In genomic region chr17:36182176-36183000, GRCh38 we compare ENCODE assay signal across 8 cellular contexts. TPM values are rescaled to one million over a fixed set of nuclear protein-coding genes. Genes with fewer than 3 reads are reported as not detected.
DNase-seq lines count a peak whose midpoint lies in the region; ATAC-seq and TF ChIP-seq lines count a peak whose summit lies in the region.

No MANE protein-coding gene starts in this region.

- H3K27ac ChIP-seq in right lobe of liver (peak overlapping the region in 2 of 3 donors; percentile 65 to 85), subcutaneous abdominal adipose tissue (ENCODE audit: low read depth, low read length) (no peak overlapping the region)

- peak overlapping the region; percentile 39 to 76 for H3K4me3 ChIP-seq in cardiac fibroblast (replicated peaks in 1 of 2; ENCODE audit: low read depth in 2 of 2, low read length in 2 of 2)
- H3K4me3 ChIP-seq in right lobe of liver, result peak overlapping the region; percentile 74 to 95 (median 77)
- H3K4me3 ChIP-seq in subcutaneous abdominal adipose tissue (ENCODE audit: low read depth in 1 of 5, low read length in 5 of 5), result peak overlapping the region in 4 of 5 donors; percentile 37 to 82 (median 64)

- 45% methylated on average over 12 of the region's 48 CpGs for WGBS in right lobe of liver (ENCODE audit: insufficient coverage, low coverage, low lambda C conversion rate, missing lambda C conversion rate)

- H3K4me1 ChIP-seq in right lobe of liver (no peaks in the 10 kb centered on the region), subcutaneous abdominal adipose tissue (ENCODE audit: control insufficient read depth in 5 of 5, insufficient read depth in 5 of 5, low read length in 5 of 5) (peaks cover 3 to 28% (median 10%) of the 10 kb centered on the region in 5 donors)

- no peaks in the 10 kb centered on the region for H3K9me3 ChIP-seq in right lobe of liver
- H3K9me3 ChIP-seq in subcutaneous abdominal adipose tissue (ENCODE audit: control insufficient read depth in 5 of 5, low read length in 5 of 5), result no peaks in the 10 kb centered on the region

- TF ChIP-seq CTCF in cardiac fibroblast (IDR thresholded peaks at IDR 0.05; ENCODE audit: low read depth, low read length) (no peak), right lobe of liver (IDR thresholded peaks at IDR 0.05) (no peak)

- DNase-seq in cardiac fibroblast (ENCODE audit: low read depth in 2 of 2), result peak in 1 of 2 donors; percentile 45
- peak; percentile 45 to 61 (median 59) for DNase-seq in right lobe of liver
- no peak for DNase-seq in NCI-H146 treated with DMSO at 0.1 percent for 48 hours (lab: John Stamatoyannopoulos, UW; ENCODE audit: unreplicated experiment)
- DNase-seq in NCI-H446 (lab: John Stamatoyannopoulos, UW), result no peak
- DNase-seq in NCI-H187 (lab: John Stamatoyannopoulos, UW), result no peak
- no peak for DNase-seq in NOMO-1 treated with dmso at 0.1 percent for 144 hours (lab: John Stamatoyannopoulos, UW; ENCODE audit: unreplicated experiment)

- intact Hi-C loops in right lobe of liver (cut with DNase I), result loop anchor here (5.0 kb wide), 1 partner anchor 70 kb away; no protein-coding TSS in a partner anchor

- H3K9ac ChIP-seq in subcutaneous abdominal adipose tissue (ENCODE audit: low read length in 5 of 5), result peak overlapping the region in 3 of 5 donors; percentile 51 to 62 (median 56)

- peak; percentile 4 for ATAC-seq in HG02798 (IDR thresholded peaks at IDR 0.05; ENCODE audit: poor library complexity, unreplicated experiment)
- peak; percentile 47 to 54 (median 48) for ATAC-seq in right lobe of liver

- no peak for TF ChIP-seq POLR2A in right lobe of liver (IDR thresholded peaks at IDR 0.05)

- H3K27me3 ChIP-seq in right lobe of liver, result no peaks in the 10 kb centered on the region
- H3K27me3 ChIP-seq in subcutaneous abdominal adipose tissue (ENCODE audit: control insufficient read depth in 5 of 5, insufficient read depth in 4 of 5, low read length in 5 of 5), result peaks cover 0 to 12% (median 6%) of the 10 kb centered on the region in 5 donors

- no peaks in the 10 kb centered on the region for H3K36me3 ChIP-seq in right lobe of liver
- no peaks in the 10 kb centered on the region for H3K36me3 ChIP-seq in subcutaneous abdominal adipose tissue (ENCODE audit: control insufficient read depth in 5 of 5, insufficient read depth in 5 of 5, low read length in 5 of 5)

RNA-seq across cellular contexts. Expression of gene TBC1D3B, which starts 6.0 kb away (rescaled TPM):
- total RNA-seq in right lobe of liver, result 1 to 10 TPM in 4 of 6 experiments, not detected in 2; 2.4 to 6.5 (median 3.7) TPM

RNA-seq across cellular contexts. Expression of gene CCL3L1, which starts 14.2 kb away (rescaled TPM):
- total RNA-seq in right lobe of liver, result 1 to 10 TPM in 1 of 6 experiments, under 1 TPM in 1, not detected in 4; 0.81 to 2.8 TPM

RNA-seq across cellular contexts. Expression of gene CCL4L2, which starts 28.5 kb away (rescaled TPM):
- 1 to 10 TPM in 2 of 6 experiments, under 1 TPM in 2, not detected in 2; 0.44 to 2.5 (median 1.5) TPM for total RNA-seq in right lobe of liver

Comparison
In these comparisons a context has a peak if more than half of its experiments do, and no peak if none do; other contexts are left out.
1. DNase-seq: peak in right lobe of liver (3 of 3); none in NCI-H146 treated with DMSO at 0.1 percent for 48 hours (single experiment), NCI-H446 (0 of 2), NCI-H187 (0 of 2) and NOMO-1 treated with dmso at 0.1 percent for 144 hours (single experiment).
2. Peak in every context shown above with its lines, with median percentiles within 50 percentile points of each other: H3K4me3 ChIP-seq.